33 cellular contexts compared by ENCODE assay signal in genomic region chr22:16988257-16988656, GRCh38. TPM values are rescaled to one million over a fixed set of nuclear protein-coding genes. Genes with fewer than 3 reads are reported as not detected.
"Had no signal": no experiment of that assay in that cellular context is flagged by ENCODE, and none has a peak within 500 bp of the region (broad histone marks: within the 10 kb centered on the region; RNA-seq: fewer than 3 reads in every experiment).

No MANE protein-coding gene starts in this region.

- DNase-seq: activated B cell treated with CpG ODN at 0.5 μM for 24 hours; activated CD4-positive, alpha-beta memory T cell treated with anti-CD3 and anti-CD28 coated beads, Interleukin-2, amount 10 ng/mL, durations not matched to agents 7 days and 5 days; activated CD4-positive, alpha-beta T cell treated with anti-CD3 and anti-CD28 coated beads for 1 hour; activated CD4-positive, alpha-beta T cell treated with anti-CD3 and anti-CD28 coated beads for 48 hours; activated CD8-positive, alpha-beta memory T cell treated with anti-CD3 and anti-CD28 coated beads for 24 hours; activated CD8-positive, alpha-beta memory T cell treated with anti-CD3 and anti-CD28 coated beads, Interleukin-2, amount 10 ng/mL, durations not matched to agents 7 days and 5 days; activated effector memory CD4-positive, alpha-beta T cell treated with Interleukin-2 at 50 U/mL for 16 hours; activated naive CD4-positive, alpha-beta T cell treated with anti-CD3 and anti-CD28 coated beads, Interleukin-2, amount 10 ng/mL, durations not matched to agents 7 days and 5 days; activated naive CD8-positive, alpha-beta T cell treated with anti-CD3 and anti-CD28 coated beads, Interleukin-2, amount 50 U/mL, for 24 hours; activated T-cell treated with anti-CD3 and anti-CD28 coated beads, Interleukin-2, amount 50 U/mL, for 48 hours; anterior cingulate cortex; brain microvascular endothelial cell; central memory CD4-positive, alpha-beta T cell; KG1; NCI-H1105; NCI-H1417 treated with DMSO at 0.1 percent for 48 hours; NCI-H1694; NCI-H2029; NCI-H510A; NCI-H526; NCI-H748 treated with DMSO at 0.1 percent for 48 hours; NK-92 treated with Interleukin-12 subunit alpha and Interleukin-12 subunit beta, amount 100 ng/mL, for 24 hours; PC-3; Peyer's patch; RPMI8226; SIG-M5; SW 1271; T-helper 1 cell; T-helper 2 cell; T-helper 9 cell had no signal

- H3K36me3 ChIP-seq: brain microvascular endothelial cell, Peyer's patch had no signal

- H3K27ac ChIP-seq: brain microvascular endothelial cell, Peyer's patch, VCaP had no signal

- H3K4me1 ChIP-seq: Peyer's patch had no signal

- H3K4me3 ChIP-seq: Peyer's patch had no signal

- H3K27me3 ChIP-seq: brain microvascular endothelial cell, Peyer's patch had no signal

RNA-seq across cellular contexts. Expression of gene GAB4, which starts 19.8 kb away (rescaled TPM):
- total RNA-seq: activated CD4-positive, alpha-beta memory T cell treated with anti-CD3 and anti-CD28 coated beads, Interleukin-2, amount 10 ng/mL, durations not matched to agents 7 days and 5 days; activated CD8-positive, alpha-beta memory T cell treated with anti-CD3 and anti-CD28 coated beads, Interleukin-2, amount 10 ng/mL, durations not matched to agents 7 days and 5 days; LHCN-M2; M059J; PC-3; Peyer's patch had no signal
